ENCODE assay signal across 1 cellular context in the genomic region with DNA sequence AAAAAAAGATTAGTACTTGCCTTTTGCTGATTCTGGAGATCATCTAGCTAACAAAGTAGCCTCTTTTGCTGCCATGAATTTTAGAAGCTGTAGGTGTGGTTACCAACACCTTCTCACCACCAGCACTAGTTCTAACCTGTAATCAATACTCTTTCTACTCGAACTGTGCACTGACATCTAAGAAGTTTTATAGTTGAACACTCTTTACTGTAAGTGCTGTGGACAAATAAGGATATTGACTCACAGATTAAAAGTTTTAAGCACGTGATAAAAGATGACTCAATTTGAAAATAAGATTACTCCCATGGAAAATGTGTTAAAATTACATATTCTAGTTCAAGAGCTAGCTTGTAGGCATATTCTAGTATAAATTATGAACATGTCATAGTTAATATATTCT.
TF ChIP-seq lines count a peak whose summit lies in the region.

No MANE protein-coding gene starts in this region.

TF ChIP-seq in HEK293, 187 proteins besides CTCF, POLR2A, EP300 and RAD21 (continued from another document):
- TF ChIP-seq, protein P1, sequence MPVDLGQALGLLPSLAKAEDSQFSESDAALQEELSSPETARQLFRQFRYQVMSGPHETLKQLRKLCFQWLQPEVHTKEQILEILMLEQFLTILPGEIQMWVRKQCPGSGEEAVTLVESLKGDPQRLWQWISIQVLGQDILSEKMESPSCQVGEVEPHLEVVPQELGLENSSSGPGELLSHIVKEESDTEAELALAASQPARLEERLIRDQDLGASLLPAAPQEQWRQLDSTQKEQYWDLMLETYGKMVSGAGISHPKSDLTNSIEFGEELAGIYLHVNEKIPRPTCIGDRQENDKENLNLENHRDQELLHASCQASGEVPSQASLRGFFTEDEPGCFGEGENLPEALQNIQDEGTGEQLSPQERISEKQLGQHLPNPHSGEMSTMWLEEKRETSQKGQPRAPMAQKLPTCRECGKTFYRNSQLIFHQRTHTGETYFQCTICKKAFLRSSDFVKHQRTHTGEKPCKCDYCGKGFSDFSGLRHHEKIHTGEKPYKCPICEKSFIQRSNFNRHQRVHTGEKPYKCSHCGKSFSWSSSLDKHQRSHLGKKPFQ (tag by site-specific recombination; IDR thresholded peaks at IDR 0.05), result no peak
- no peak for TF ChIP-seq ZNF2 (tag by site-specific recombination; IDR thresholded peaks at IDR 0.05)
- TF ChIP-seq ZNF202 (tag by site-specific recombination; IDR thresholded peaks at IDR 0.05; ENCODE audit: borderline replicate concordance), result no peak
- no peak for TF ChIP-seq ZSCAN30 (tag by site-specific recombination; IDR thresholded peaks at IDR 0.05)
- no peak for TF ChIP-seq ZNF560 (tag by site-specific recombination; IDR thresholded peaks at IDR 0.05; ENCODE audit: borderline replicate concordance)
- no peak for TF ChIP-seq PRDM1 (tag by site-specific recombination; IDR thresholded peaks at IDR 0.05)
- no peak for TF ChIP-seq KLF16 (tag by site-specific recombination; IDR thresholded peaks at IDR 0.05)
- no peak for TF ChIP-seq ZNF473 (tag by site-specific recombination; IDR thresholded peaks at IDR 0.05)
- TF ChIP-seq ZNF140 (tag by site-specific recombination; IDR thresholded peaks at IDR 0.05), result no peak
- TF ChIP-seq ZNF610 (tag by site-specific recombination; IDR thresholded peaks at IDR 0.05; ENCODE audit: borderline replicate concordance), result no peak
